ENCODE assay signal across 1 cellular context in the genomic region with DNA sequence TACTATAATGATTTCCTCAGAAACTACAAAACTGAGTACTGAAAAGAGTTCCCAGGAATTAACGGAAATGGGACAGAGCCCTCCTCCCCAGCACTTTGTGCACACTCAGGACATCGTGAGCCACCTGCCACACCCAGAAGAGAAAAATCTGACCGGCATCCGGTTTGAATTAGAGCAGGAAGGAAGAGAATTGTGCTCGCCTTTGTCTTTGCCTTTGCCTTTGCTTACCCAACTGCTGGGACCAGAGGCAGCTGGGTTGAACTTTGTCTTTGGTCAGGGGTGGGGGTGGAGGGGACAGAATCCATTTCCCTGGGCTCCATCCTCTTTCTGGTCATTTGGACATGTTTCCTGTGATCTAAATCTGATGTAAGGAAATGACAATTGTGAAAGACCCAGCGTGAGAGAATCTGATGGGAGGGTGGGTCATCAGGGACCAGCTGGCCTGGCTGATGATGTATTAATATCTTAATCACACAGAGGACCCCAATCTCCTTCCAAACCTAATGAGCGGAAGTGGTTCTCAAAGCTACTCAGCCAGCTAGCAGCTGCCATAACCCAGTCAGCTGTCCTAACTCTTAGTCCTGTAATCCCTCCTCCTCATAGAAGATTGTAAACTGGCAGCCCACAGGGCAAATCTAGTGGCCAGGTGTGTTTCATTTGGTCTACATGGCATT.
A peak's percentile ranks its signal among the peaks of the same experiment; 100 is the strongest.
TF ChIP-seq lines count a peak whose summit lies in the region.

No MANE protein-coding gene starts in this region.

TF ChIP-seq in HepG2, 621 proteins besides CTCF, POLR2A, EP300 and RAD21 (continued from another document and continues in another):
- TF ChIP-seq, protein P1, sequence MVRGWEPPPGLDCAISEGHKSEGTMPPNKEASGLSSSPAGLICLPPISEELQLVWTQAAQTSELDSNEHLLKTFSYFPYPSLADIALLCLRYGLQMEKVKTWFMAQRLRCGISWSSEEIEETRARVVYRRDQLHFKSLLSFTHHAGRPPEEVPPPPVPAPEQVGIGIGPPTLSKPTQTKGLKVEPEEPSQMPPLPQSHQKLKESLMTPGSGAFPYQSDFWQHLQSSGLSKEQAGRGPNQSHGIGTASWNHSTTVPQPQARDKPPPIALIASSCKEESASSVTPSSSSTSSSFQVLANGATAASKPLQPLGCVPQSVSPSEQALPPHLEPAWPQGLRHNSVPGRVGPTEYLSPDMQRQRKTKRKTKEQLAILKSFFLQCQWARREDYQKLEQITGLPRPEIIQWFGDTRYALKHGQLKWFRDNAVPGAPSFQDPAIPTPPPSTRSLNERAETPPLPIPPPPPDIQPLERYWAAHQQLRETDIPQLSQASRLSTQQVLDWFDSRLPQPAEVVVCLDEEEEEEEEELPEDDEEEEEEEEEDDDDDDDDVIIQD (CRISPR knock-in tag; IDR thresholded peaks at IDR 0.05; ENCODE audit: low read depth): peak; percentile 43; the same call in 1 of the 2 replicates
- TF ChIP-seq ZNF792 (CRISPR knock-in tag; IDR thresholded peaks at IDR 0.05) (no peak), NFRKB (IDR thresholded peaks at IDR 0.05) (no peak), ZFP90 (CRISPR knock-in tag; IDR thresholded peaks at IDR 0.05; ENCODE audit: borderline replicate concordance) (no peak), LCORL (IDR thresholded peaks at IDR 0.05) (no peak), LCORL (CRISPR knock-in tag; IDR thresholded peaks at IDR 0.05) (peak; percentile 87), ZNF570 (CRISPR knock-in tag; IDR thresholded peaks at IDR 0.05; ENCODE audit: borderline replicate concordance) (no peak), TBX3 (IDR thresholded peaks at IDR 0.05; ENCODE audit: borderline replicate concordance) (no peak), GZF1 (CRISPR knock-in tag; IDR thresholded peaks at IDR 0.05) (no peak), ZNF816 (CRISPR knock-in tag; IDR thresholded peaks at IDR 0.05; ENCODE audit: borderline replicate concordance) (no peak), ZNF7 (CRISPR knock-in tag; IDR thresholded peaks at IDR 0.05) (no peak), ZNF451 (CRISPR knock-in tag; IDR thresholded peaks at IDR 0.05) (no peak), KLF9 (CRISPR knock-in tag; IDR thresholded peaks at IDR 0.05; ENCODE audit: low read depth) (no peak), IKZF1 (IDR thresholded peaks at IDR 0.05) (no peak), ZNF772 (CRISPR knock-in tag; IDR thresholded peaks at IDR 0.05) (no peak), POGZ (CRISPR knock-in tag; IDR thresholded peaks at IDR 0.05) (no peak), TCF12 (IDR thresholded peaks at IDR 0.05) (no peak), TCF12 (CRISPR knock-in tag; IDR thresholded peaks at IDR 0.05) (no peak), SATB2 (CRISPR knock-in tag; IDR thresholded peaks at IDR 0.05) (no peak), FOXM1 (CRISPR knock-in tag; IDR thresholded peaks at IDR 0.05) (no peak), ZNF619 (CRISPR knock-in tag; IDR thresholded peaks at IDR 0.05) (no peak), PAF1 (CRISPR knock-in tag; IDR thresholded peaks at IDR 0.05) (no peak), ZNF329 (CRISPR knock-in tag; IDR thresholded peaks at IDR 0.05; ENCODE audit: low read depth) (no peak), HOXA5 (CRISPR knock-in tag; IDR thresholded peaks at IDR 0.05) (0 out of 2 replicates have a peak, but pooled peaks have one; percentile 20), AHR (CRISPR knock-in tag; IDR thresholded peaks at IDR 0.05) (no peak), ZNF225 (CRISPR knock-in tag; IDR thresholded peaks at IDR 0.05) (no peak), ZNF552 (CRISPR knock-in tag; IDR thresholded peaks at IDR 0.05; ENCODE audit: borderline replicate concordance) (no peak), JARID2 (CRISPR knock-in tag; IDR thresholded peaks at IDR 0.05; ENCODE audit: insufficient replicate concordance) (no peak), ZNF572 (CRISPR knock-in tag; IDR thresholded peaks at IDR 0.05) (no peak), BCL6 (CRISPR knock-in tag; IDR thresholded peaks at IDR 0.05) (no peak), YEATS4 (CRISPR knock-in tag; IDR thresholded peaks at IDR 0.05; ENCODE audit: borderline replicate concordance) (peak; percentile 52; the same call in 1 of the 2 replicates), ZFP41 (CRISPR knock-in tag; IDR thresholded peaks at IDR 0.05; ENCODE audit: borderline replicate concordance) (no peak)
- TF ChIP-seq, protein P2, sequence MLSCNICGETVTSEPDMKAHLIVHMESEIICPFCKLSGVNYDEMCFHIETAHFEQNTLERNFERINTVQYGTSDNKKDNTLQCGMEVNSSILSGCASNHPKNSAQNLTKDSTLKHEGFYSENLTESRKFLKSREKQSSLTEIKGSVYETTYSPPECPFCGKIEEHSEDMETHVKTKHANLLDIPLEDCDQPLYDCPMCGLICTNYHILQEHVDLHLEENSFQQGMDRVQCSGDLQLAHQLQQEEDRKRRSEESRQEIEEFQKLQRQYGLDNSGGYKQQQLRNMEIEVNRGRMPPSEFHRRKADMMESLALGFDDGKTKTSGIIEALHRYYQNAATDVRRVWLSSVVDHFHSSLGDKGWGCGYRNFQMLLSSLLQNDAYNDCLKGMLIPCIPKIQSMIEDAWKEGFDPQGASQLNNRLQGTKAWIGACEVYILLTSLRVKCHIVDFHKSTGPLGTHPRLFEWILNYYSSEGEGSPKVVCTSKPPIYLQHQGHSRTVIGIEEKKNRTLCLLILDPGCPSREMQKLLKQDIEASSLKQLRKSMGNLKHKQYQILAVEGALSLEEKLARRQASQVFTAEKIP (CRISPR knock-in tag; IDR thresholded peaks at IDR 0.05; ENCODE audit: borderline replicate concordance): no peak
- TF ChIP-seq, protein P3, sequence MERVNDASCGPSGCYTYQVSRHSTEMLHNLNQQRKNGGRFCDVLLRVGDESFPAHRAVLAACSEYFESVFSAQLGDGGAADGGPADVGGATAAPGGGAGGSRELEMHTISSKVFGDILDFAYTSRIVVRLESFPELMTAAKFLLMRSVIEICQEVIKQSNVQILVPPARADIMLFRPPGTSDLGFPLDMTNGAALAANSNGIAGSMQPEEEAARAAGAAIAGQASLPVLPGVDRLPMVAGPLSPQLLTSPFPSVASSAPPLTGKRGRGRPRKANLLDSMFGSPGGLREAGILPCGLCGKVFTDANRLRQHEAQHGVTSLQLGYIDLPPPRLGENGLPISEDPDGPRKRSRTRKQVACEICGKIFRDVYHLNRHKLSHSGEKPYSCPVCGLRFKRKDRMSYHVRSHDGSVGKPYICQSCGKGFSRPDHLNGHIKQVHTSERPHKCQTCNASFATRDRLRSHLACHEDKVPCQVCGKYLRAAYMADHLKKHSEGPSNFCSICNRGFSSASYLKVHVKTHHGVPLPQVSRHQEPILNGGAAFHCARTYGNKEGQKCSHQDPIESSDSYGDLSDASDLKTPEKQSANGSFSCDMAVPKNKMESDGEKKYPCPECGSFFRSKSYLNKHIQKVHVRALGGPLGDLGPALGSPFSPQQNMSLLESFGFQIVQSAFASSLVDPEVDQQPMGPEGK (CRISPR knock-in tag; IDR thresholded peaks at IDR 0.05): peak; percentile 82
- TF ChIP-seq, protein P4, sequence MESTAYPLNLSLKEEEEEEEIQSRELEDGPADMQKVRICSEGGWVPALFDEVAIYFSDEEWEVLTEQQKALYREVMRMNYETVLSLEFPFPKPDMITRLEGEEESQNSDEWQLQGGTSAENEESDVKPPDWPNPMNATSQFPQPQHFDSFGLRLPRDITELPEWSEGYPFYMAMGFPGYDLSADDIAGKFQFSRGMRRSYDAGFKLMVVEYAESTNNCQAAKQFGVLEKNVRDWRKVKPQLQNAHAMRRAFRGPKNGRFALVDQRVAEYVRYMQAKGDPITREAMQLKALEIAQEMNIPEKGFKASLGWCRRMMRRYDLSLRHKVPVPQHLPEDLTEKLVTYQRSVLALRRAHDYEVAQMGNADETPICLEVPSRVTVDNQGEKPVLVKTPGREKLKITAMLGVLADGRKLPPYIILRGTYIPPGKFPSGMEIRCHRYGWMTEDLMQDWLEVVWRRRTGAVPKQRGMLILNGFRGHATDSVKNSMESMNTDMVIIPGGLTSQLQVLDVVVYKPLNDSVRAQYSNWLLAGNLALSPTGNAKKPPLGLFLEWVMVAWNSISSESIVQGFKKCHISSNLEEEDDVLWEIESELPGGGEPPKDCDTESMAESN (CRISPR knock-in tag; conservative IDR thresholded peaks at IDR 0.05): no peak
- TF ChIP-seq, protein P5, sequence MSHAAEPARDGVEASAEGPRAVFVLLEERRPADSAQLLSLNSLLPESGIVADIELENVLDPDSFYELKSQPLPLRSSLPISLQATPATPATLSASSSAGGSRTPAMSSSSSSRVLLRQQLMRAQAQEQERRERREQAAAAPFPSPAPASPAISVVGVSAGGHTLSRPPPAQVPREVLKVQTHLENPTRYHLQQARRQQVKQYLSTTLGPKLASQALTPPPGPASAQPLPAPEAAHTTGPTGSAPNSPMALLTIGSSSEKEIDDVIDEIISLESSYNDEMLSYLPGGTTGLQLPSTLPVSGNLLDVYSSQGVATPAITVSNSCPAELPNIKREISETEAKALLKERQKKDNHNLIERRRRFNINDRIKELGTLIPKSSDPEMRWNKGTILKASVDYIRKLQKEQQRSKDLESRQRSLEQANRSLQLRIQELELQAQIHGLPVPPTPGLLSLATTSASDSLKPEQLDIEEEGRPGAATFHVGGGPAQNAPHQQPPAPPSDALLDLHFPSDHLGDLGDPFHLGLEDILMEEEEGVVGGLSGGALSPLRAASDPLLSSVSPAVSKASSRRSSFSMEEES (CRISPR knock-in tag; IDR thresholded peaks at IDR 0.05): peak; percentile 61; the same call in 1 of the 2 replicates
- TF ChIP-seq, protein P6, sequence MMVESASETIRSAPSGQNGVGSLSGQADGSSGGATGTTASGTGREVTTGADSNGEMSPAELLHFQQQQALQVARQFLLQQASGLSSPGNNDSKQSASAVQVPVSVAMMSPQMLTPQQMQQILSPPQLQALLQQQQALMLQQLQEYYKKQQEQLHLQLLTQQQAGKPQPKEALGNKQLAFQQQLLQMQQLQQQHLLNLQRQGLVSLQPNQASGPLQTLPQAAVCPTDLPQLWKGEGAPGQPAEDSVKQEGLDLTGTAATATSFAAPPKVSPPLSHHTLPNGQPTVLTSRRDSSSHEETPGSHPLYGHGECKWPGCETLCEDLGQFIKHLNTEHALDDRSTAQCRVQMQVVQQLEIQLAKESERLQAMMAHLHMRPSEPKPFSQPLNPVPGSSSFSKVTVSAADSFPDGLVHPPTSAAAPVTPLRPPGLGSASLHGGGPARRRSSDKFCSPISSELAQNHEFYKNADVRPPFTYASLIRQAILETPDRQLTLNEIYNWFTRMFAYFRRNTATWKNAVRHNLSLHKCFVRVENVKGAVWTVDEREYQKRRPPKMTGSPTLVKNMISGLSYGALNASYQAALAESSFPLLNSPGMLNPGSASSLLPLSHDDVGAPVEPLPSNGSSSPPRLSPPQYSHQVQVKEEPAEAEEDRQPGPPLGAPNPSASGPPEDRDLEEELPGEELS (CRISPR knock-in tag; IDR thresholded peaks at IDR 0.05): peak; percentile 57
- TF ChIP-seq, protein P7, sequence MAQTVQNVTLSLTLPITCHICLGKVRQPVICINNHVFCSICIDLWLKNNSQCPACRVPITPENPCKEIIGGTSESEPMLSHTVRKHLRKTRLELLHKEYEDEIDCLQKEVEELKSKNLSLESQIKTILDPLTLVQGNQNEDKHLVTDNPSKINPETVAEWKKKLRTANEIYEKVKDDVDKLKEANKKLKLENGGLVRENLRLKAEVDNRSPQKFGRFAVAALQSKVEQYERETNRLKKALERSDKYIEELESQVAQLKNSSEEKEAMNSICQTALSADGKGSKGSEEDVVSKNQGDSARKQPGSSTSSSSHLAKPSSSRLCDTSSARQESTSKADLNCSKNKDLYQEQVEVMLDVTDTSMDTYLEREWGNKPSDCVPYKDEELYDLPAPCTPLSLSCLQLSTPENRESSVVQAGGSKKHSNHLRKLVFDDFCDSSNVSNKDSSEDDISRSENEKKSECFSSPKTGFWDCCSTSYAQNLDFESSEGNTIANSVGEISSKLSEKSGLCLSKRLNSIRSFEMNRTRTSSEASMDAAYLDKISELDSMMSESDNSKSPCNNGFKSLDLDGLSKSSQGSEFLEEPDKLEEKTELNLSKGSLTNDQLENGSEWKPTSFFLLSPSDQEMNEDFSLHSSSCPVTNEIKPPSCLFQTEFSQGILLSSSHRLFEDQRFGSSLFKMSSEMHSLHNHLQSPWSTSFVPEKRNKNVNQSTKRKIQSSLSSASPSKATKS (CRISPR knock-in tag; IDR thresholded peaks at IDR 0.05): no peak
- TF ChIP-seq, protein P8, sequence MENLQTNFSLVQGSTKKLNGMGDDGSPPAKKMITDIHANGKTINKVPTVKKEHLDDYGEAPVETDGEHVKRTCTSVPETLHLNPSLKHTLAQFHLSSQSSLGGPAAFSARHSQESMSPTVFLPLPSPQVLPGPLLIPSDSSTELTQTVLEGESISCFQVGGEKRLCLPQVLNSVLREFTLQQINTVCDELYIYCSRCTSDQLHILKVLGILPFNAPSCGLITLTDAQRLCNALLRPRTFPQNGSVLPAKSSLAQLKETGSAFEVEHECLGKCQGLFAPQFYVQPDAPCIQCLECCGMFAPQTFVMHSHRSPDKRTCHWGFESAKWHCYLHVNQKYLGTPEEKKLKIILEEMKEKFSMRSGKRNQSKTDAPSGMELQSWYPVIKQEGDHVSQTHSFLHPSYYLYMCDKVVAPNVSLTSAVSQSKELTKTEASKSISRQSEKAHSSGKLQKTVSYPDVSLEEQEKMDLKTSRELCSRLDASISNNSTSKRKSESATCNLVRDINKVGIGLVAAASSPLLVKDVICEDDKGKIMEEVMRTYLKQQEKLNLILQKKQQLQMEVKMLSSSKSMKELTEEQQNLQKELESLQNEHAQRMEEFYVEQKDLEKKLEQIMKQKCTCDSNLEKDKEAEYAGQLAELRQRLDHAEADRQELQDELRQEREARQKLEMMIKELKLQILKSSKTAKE (CRISPR knock-in tag; IDR thresholded peaks at IDR 0.05; ENCODE audit: borderline replicate concordance): 0 out of 2 replicates have a peak, but pooled peaks have one; percentile 14
- TF ChIP-seq, protein P9, sequence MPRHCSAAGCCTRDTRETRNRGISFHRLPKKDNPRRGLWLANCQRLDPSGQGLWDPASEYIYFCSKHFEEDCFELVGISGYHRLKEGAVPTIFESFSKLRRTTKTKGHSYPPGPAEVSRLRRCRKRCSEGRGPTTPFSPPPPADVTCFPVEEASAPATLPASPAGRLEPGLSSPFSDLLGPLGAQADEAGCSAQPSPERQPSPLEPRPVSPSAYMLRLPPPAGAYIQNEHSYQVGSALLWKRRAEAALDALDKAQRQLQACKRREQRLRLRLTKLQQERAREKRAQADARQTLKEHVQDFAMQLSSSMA (CRISPR knock-in tag; IDR thresholded peaks at IDR 0.05): no peak
